Comparison of ENCODE assay signal across 8 cellular contexts in the genomic region with DNA sequence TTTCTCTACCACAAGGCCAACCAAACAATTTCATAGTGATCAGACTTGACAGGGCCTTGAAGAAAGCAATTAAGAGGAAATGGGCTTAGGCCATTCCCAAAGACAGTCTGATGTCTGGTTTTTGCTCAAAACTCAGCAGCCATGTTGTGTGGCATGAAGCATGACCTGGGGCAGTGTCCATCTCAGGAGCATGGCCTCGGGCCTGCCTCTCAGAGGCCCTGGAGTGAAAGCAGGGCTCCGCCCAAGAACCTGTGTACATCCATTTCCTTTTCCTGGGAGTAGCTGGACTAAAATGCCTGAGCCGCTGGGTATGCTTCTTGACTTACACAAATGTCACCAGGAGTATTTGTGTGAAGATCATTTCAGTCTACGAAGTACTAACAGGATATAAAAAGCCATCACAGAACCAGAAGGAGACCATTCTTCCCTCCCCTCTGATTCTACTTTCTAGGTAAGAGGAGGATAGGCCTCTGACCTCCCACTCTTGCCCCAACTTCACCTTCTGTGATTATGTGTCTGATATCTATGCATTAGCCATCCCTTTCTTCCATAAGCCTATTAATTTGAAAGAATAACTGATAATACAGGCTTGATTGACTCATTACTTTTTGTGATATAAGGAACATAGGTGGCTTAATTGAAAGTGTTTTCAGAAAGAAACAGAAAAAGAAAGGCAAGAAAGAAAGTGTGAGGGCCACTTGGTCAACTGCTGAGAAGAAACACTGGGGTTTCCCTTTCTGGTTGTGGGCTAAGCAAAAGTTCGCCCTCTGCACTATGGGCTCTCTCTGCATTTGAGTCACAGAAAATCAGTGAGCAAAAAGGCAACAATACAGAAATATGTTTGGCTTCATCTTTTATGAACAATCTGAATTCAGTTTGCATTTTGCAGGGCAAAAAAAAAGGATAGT.
DNase-seq lines count a peak whose midpoint lies in the region; ATAC-seq and TF ChIP-seq lines count a peak whose summit lies in the region.

No MANE protein-coding gene starts in this region.

- TF ChIP-seq EP300 in upper lobe of left lung (IDR thresholded peaks at IDR 0.05): no peak

- H3K36me3 ChIP-seq in upper lobe of left lung: no peaks in the 10 kb centered on the region

- WGBS in upper lobe of left lung, 2 donors: 78 to 85% methylated on average over 3 to 5 of the region's 5 CpGs

- H3K27ac ChIP-seq in upper lobe of left lung: peak overlapping the region; percentile 12 to 67 (median 30)

- TF ChIP-seq POLR2A in upper lobe of left lung (IDR thresholded peaks at IDR 0.05): no peak

- no peaks in the 10 kb centered on the region for H3K9me3 ChIP-seq in upper lobe of left lung

- H3K4me1 ChIP-seq in upper lobe of left lung: peaks cover 0 to 14% (median 3%) of the 10 kb centered on the region in 4 donors

- H3K27me3 ChIP-seq in upper lobe of left lung: no peaks in the 10 kb centered on the region

- ATAC-seq in HG03342 (IDR thresholded peaks at IDR 0.05; ENCODE audit: unreplicated experiment): peak; percentile 95
- ATAC-seq in upper lobe of left lung (ENCODE audit: low FRiP score in 2 of 2): no peak

- H3K4me3 ChIP-seq in upper lobe of left lung: no peak overlapping the region

- no peak for TF ChIP-seq CTCF in upper lobe of left lung (IDR thresholded peaks at IDR 0.05)

- DNase-seq in stimulated activated CD4-positive, alpha-beta T cell treated with anti-CD3 and anti-CD28 coated beads, Interleukin-1b, Interleukin-23, amount 100 ng/mL, for 48 hours: peak; percentile 34
- no peak for DNase-seq in stimulated activated CD4-positive, alpha-beta T cell treated with anti-CD3 and anti-CD28 coated beads, Interleukin-4, amount 100 ng/mL, for 24 hours
- peak; percentile 57 for DNase-seq in fibroblast of peridontal ligament (ENCODE audit: extremely low read depth)
- DNase-seq in upper lobe of left lung: no peak
- DNase-seq in occipital lobe (lab: John Stamatoyannopoulos, UW): no peak
- DNase-seq in stimulated activated CD4-positive, alpha-beta T cell treated with anti-CD3 and anti-CD28 coated beads, Interleukin-4, amount 100 ng/mL, for 1 hour: no peak
- DNase-seq in NCI-H510A (lab: John Stamatoyannopoulos, UW): no peak

Comparison
In these comparisons a context has a peak if more than half of its experiments do, and no peak if none do; other contexts are left out.
1. DNase-seq: peak in stimulated activated CD4-positive, alpha-beta T cell treated with anti-CD3 and anti-CD28 coated beads, Interleukin-1b, Interleukin-23, amount 100 ng/mL, for 48 hours (single experiment) and fibroblast of peridontal ligament (single experiment); none in stimulated activated CD4-positive, alpha-beta T cell treated with anti-CD3 and anti-CD28 coated beads, Interleukin-4, amount 100 ng/mL, for 24 hours (single experiment), upper lobe of left lung (0 of 2), occipital lobe (single experiment), stimulated activated CD4-positive, alpha-beta T cell treated with anti-CD3 and anti-CD28 coated beads, Interleukin-4, amount 100 ng/mL, for 1 hour (single experiment) and NCI-H510A (single experiment).